Comparison of ENCODE assay signal across 14 cellular contexts in genomic region chr12:82474181-82474797, GRCh38.
DNase-seq lines count a peak whose midpoint lies in the region; ATAC-seq and TF ChIP-seq lines count a peak whose summit lies in the region.
"Had no signal": no experiment of that assay in that cellular context is flagged by ENCODE, and none has a peak within 500 bp of the region (broad histone marks: within the 10 kb centered on the region; RNA-seq: fewer than 3 reads in every experiment).

No MANE protein-coding gene starts in this region.

- no peak overlapping the region for H3K9ac ChIP-seq in MM.1S (ENCODE audit: low read length)

- H3K4me2 ChIP-seq in MM.1S (ENCODE audit: low read depth, low read length), result 0 out of 2 replicates have a peak overlapping the region, but pooled peaks have one; percentile 2

- TF ChIP-seq CTCF in MM.1S (IDR thresholded peaks at IDR 0.05; ENCODE audit: low read length) (no peak), nephron progenitor cell (IDR thresholded peaks at IDR 0.05) (no peak)

- ATAC-seq in GM18870 (IDR thresholded peaks at IDR 0.05; ENCODE audit: unreplicated experiment) (peak; percentile 93), GM21529 (IDR thresholded peaks at IDR 0.05; ENCODE audit: unreplicated experiment) (peak; percentile 89), HG03045 (IDR thresholded peaks at IDR 0.05; ENCODE audit: unreplicated experiment) (peak; percentile 81), Right ventricle myocardium superior (ENCODE audit: poor library complexity) (no peak)
- ATAC-seq: effector memory CD8-positive, alpha-beta T cell; heart left ventricle; left ventricle myocardium superior had no signal

- no peaks in the 10 kb centered on the region for H3K9me3 ChIP-seq in MM.1S (replicated peaks; ENCODE audit: insufficient read depth, low read length)

- no peak overlapping the region for H3K4me3 Mint-ChIP-seq in nephron progenitor cell
- H3K4me3 Mint-ChIP-seq: effector memory CD8-positive, alpha-beta T cell; T-helper 2 cell treated with Interferon-gamma antibody and Interleukin-4, amounts not matched to agents 5 μg/mL and 100 μg/mL, for 36 hours had no signal

- no peaks in the 10 kb centered on the region for H4K20me1 ChIP-seq in MM.1S (ENCODE audit: insufficient read depth, low read length)

- no peaks in the 10 kb centered on the region for H3K27me3 ChIP-seq in MM.1S (replicated peaks; ENCODE audit: insufficient read depth, low read length)
- H3K27me3 ChIP-seq: heart left ventricle had no signal

- no peaks in the 10 kb centered on the region for H3F3A ChIP-seq in MM.1S (ENCODE audit: insufficient read depth, low read length)

- H2AFZ ChIP-seq in MM.1S (ENCODE audit: low read length), result no peak overlapping the region

- no peaks in the 10 kb centered on the region for H3K27me3 Mint-ChIP-seq in nephron progenitor cell (ENCODE audit: low read depth, poor library complexity)
- H3K27me3 Mint-ChIP-seq: effector memory CD8-positive, alpha-beta T cell had no signal

- peaks cover 14% of the 10 kb centered on the region for H3K36me3 Mint-ChIP-seq in nephron progenitor cell (ENCODE audit: low read depth)

- H3K4me1 ChIP-seq in MM.1S (ENCODE audit: low read length), result no peaks in the 10 kb centered on the region
- H3K4me1 ChIP-seq: heart left ventricle had no signal

- no peak overlapping the region for H3K27ac ChIP-seq in MM.1S (ENCODE audit: low read length)
- H3K27ac ChIP-seq: heart left ventricle had no signal

- intact Hi-C loops in Right ventricle myocardium superior (cut with DNase I), result no loop called here

- peaks cover 17% of the 10 kb centered on the region for H3K9me3 Mint-ChIP-seq in nephron progenitor cell

- H3K79me2 ChIP-seq in MM.1S (ENCODE audit: low read length), result no peaks in the 10 kb centered on the region

- no peaks in the 10 kb centered on the region for H3K36me3 ChIP-seq in MM.1S (replicated peaks; ENCODE audit: insufficient read depth, low read length)

- no peak overlapping the region for H3K4me3 ChIP-seq in MM.1S (ENCODE audit: low read length)
- H3K4me3 ChIP-seq: heart left ventricle had no signal

- H3K4me1 Mint-ChIP-seq in nephron progenitor cell, result no peaks in the 10 kb centered on the region

- no peaks in the 10 kb centered on the region for H3K9me2 ChIP-seq in MM.1S (replicated peaks; ENCODE audit: insufficient read depth, low read length)

- H3K27ac Mint-ChIP-seq in nephron progenitor cell, result no peak overlapping the region
- H3K27ac Mint-ChIP-seq: effector memory CD8-positive, alpha-beta T cell; T-helper 2 cell treated with Interferon-gamma antibody and Interleukin-4, amounts not matched to agents 5 μg/mL and 100 μg/mL, for 36 hours had no signal

- DNase-seq in MM.1S (no peak), nephron progenitor cell (no peak), NK-92 (lab: John Stamatoyannopoulos, UW; ENCODE audit: unreplicated experiment) (no peak), Right ventricle myocardium superior (no peak), DMS153 treated with DMSO at 0.1 percent for 48 hours (lab: John Stamatoyannopoulos, UW; ENCODE audit: unreplicated experiment) (no peak)
- DNase-seq: activated effector memory CD4-positive, alpha-beta T cell treated with Interleukin-2 at 50 U/mL for 16 hours; effector memory CD8-positive, alpha-beta T cell; heart left ventricle; left ventricle myocardium superior; NCI-H2171 had no signal
